In genomic region chr20:64106981-64107735, GRCh38 we compare ENCODE assay signal across 1 cellular context.
TF ChIP-seq lines count a peak whose summit lies in the region.

TSS of gene NPBWR2 (minus strand) at chr20:64107565. CDS start at chr20:64106831, 734 bp downstream.

TF ChIP-seq in IMR-90, 13 proteins besides CTCF, POLR2A, EP300 and RAD21:
- no peak for TF ChIP-seq USF2 (IDR thresholded peaks at IDR 0.05; ENCODE audit: low read depth, low read length)
- no peak for TF ChIP-seq MXI1 (IDR thresholded peaks at IDR 0.05; ENCODE audit: borderline replicate concordance, low read depth, low read length)
- no peak for TF ChIP-seq RFX5 (IDR thresholded peaks at IDR 0.05; ENCODE audit: low read depth, low read length)
- no peak for TF ChIP-seq SMC3 (IDR thresholded peaks at IDR 0.05; ENCODE audit: low read depth, low read length)
- no peak for TF ChIP-seq NFE2L2 (IDR thresholded peaks at IDR 0.05; ENCODE audit: low read depth, low read length)
- TF ChIP-seq BHLHE40 (IDR thresholded peaks at IDR 0.05; ENCODE audit: low read depth, low read length), result no peak
- no peak for TF ChIP-seq ELK1 (IDR thresholded peaks at IDR 0.05; ENCODE audit: borderline replicate concordance, low read depth, low read length)
- TF ChIP-seq CEBPB (IDR thresholded peaks at IDR 0.05; ENCODE audit: low read depth, low read length), result no peak
- no peak for TF ChIP-seq FOS (IDR thresholded peaks at IDR 0.05; ENCODE audit: low read depth, low read length)
